12 cellular contexts compared by ENCODE assay signal in the genomic region with DNA sequence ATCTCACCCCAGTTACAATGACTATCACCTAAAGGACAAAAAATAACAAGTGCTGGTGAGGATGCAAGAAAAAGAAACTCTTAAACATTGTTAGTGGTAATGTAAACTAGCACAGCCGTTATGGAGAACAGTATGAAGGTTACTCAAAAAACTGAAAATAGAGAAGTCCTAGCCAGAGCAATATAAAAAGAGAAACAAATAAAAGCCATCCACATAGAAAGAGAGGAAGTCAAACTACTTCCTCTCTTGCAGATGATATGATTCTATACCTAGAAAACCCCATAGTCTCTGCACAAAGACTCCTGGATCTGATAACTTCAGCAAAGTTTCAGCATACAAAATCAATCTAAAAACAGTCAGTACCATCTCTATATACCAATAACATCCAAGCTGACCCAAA.
"Had no signal": no experiment of that assay in that cellular context is flagged by ENCODE, and none has a peak within 500 bp of the region (broad histone marks: within the 10 kb centered on the region; RNA-seq: fewer than 3 reads in every experiment).

No MANE protein-coding gene starts in this region.

- FAIRE-seq: islet of Langerhans had no signal

- DNase-seq: activated CD4-positive, alpha-beta T cell treated with anti-CD3 and anti-CD28 coated beads, Interleukin-2, amount 50 U/mL, for 48 hours; activated effector memory CD4-positive, alpha-beta T cell treated with Interleukin-2 at 50 U/mL for 16 hours; activated naive CD4-positive, alpha-beta T cell treated with anti-CD3 and anti-CD28 coated beads, Interleukin-2, amount 50 U/mL, for 16 hours; activated T-cell treated with anti-CD3 and anti-CD28 coated beads, Interleukin-2, amount 50 U/mL, for 4 hours; left colon; lower lobe of right lung; stimulated activated CD4-positive, alpha-beta T cell treated with anti-CD3 and anti-CD28 coated beads, Interleukin-15, amount 100 ng/mL, for 24 hours; stimulated activated CD4-positive, alpha-beta T cell treated with anti-CD3 and anti-CD28 coated beads, Interleukin-4, amount 100 ng/mL, for 1 hour; stimulated activated naive B cell treated with anti-CD40 and anti-IgM and Interleukin-4, amounts not matched to agents 10 μg/mL and 1 μg/mL and 100 μg/mL, for 72 hours; thyroid gland; WERI-Rb-1 had no signal
